In the genomic region with DNA sequence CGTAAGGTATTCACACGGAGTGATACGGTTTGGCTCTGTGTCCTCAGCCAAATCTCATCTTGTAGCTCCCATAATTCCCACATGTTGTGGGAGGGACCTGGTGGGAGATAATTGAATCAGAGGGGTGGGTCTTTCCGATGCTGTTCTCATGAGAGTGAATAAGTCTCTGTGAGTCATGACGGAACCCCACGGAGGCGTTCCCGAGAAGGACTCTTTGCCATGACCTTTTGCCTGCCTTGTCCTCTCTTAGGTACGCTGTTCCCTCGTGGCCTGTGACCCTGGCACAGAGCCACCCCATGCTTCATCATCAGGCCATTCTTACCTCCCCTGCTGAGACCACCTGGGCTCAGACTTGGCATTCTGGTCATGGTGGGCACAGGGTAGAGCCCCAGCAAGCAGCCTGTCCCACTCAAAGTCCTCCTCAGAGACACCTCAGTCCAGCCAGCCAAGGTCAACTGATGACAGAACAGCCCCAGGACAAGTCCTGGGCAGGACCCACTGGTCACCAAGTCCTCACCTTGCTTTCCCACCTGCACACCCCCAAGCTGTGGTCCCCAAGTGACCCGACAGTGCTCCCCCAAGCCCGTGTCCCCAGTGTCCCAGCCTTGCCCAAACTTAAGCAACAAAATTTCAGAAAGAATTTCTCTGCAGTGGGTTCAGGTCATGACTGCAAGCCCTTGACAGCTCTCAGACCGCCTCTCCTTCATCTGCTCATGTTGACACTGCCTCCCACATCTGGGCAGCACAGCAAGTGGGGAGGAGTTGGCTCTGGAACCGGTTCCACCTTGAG, we compare ENCODE assay signal across 20 cellular contexts.
DNase-seq lines count a peak whose midpoint lies in the region; ATAC-seq, FAIRE-seq and TF ChIP-seq lines count a peak whose summit lies in the region.
"Had no signal": no experiment of that assay in that cellular context is flagged by ENCODE, and none has a peak within 500 bp of the region (broad histone marks: within the 10 kb centered on the region; RNA-seq: fewer than 3 reads in every experiment).

No MANE protein-coding gene starts in this region.

- H3K23ac ChIP-seq in mesendoderm (ENCODE audit: low read length): peak overlapping the region; percentile 83

- no peak for TF ChIP-seq CTCF in HEK293 (tag by site-specific recombination; IDR thresholded peaks at IDR 0.05)
- TF ChIP-seq CTCF in upper lobe of right lung (IDR thresholded peaks at IDR 0.05): no peak

- intact Hi-C loops in upper lobe of right lung (cut with DNase I): no loop called here

- no peak overlapping the region for H3K4me2 ChIP-seq in mesendoderm (ENCODE audit: low read length)
- H3K4me2 ChIP-seq: BLaER1 treated with 17β-estradiol and CSF1 and Interleukin-3, amounts not matched to agents 10 nM and 100 nM had no signal

- H3K27me3 ChIP-seq in mesendoderm (ENCODE audit: insufficient read depth, low read length, poor library complexity) (no peaks in the 10 kb centered on the region), upper lobe of right lung (peaks cover 46% of the 10 kb centered on the region)

- H3K9me3 ChIP-seq in HEK293 (ENCODE audit: control insufficient read depth, insufficient read depth, low read depth, low read length): no peaks in the 10 kb centered on the region
- no peaks in the 10 kb centered on the region for H3K9me3 ChIP-seq in upper lobe of right lung
- H3K9me3 ChIP-seq: BLaER1 treated with 17β-estradiol and CSF1 and Interleukin-3, amounts not matched to agents 10 nM and 100 nM; HAP-1 had no signal

- no peak overlapping the region for H3K18ac ChIP-seq in mesendoderm (ENCODE audit: low read length)

- no peak overlapping the region for H3K9ac ChIP-seq in mesendoderm (ENCODE audit: low read length)
- H3K9ac ChIP-seq: BLaER1 treated with 17β-estradiol and CSF1 and Interleukin-3, amounts not matched to agents 10 nM and 100 nM had no signal

- no peak overlapping the region for H2BK120ac ChIP-seq in mesendoderm (ENCODE audit: low read depth, low read length)

- peak; percentile 54 for DNase-seq in activated effector memory CD4-positive, alpha-beta T cell treated with anti-CD3 and anti-CD28 coated beads, Interleukin-2, amount 50 U/mL, for 16 hours
- DNase-seq in activated effector memory CD4-positive, alpha-beta T cell treated with Interleukin-2 at 50 U/mL for 16 hours: no peak
- DNase-seq in mesendoderm (peak; percentile 41), frontal cortex (ENCODE audit: low spot score in 2 of 2) (no peak), upper lobe of right lung (no peak)
- DNase-seq in activated naive CD8-positive, alpha-beta T cell treated with anti-CD3 and anti-CD28 coated beads for 36 hours: no peak
- DNase-seq: 8988T; Calu3; CD8-positive, alpha-beta T cell; DMS 273 treated with DMSO at 0.1 percent for 48 hours; DMS53; DND-41 had no signal

- H4K5ac ChIP-seq in mesendoderm (ENCODE audit: low read length): no peak overlapping the region

- H3K4me3 ChIP-seq in HEK293 (ENCODE audit: low read depth, low read length): no peak overlapping the region
- H3K4me3 ChIP-seq in mesendoderm (ENCODE audit: low read length): no peak overlapping the region
- H3K4me3 ChIP-seq in upper lobe of right lung: no peak overlapping the region
- H3K4me3 ChIP-seq: BLaER1 treated with 17β-estradiol and CSF1 and Interleukin-3, amounts not matched to agents 10 nM and 100 nM; HAP-1 had no signal

- no peaks in the 10 kb centered on the region for H3K79me1 ChIP-seq in mesendoderm (ENCODE audit: low read length)

- H3K9me3 Mint-ChIP-seq in activated naive CD8-positive, alpha-beta T cell treated with anti-CD3 and anti-CD28 coated beads for 36 hours: no peaks in the 10 kb centered on the region
- H3K9me3 Mint-ChIP-seq: CD8-positive, alpha-beta T cell had no signal

- H3K36me3 ChIP-seq in HEK293 (ENCODE audit: control insufficient read depth in 2 of 2, insufficient read depth in 1 of 2, low read length in 2 of 2) (no peaks in the 10 kb centered on the region), mesendoderm (ENCODE audit: control insufficient read depth, insufficient read depth, low read length) (no peaks in the 10 kb centered on the region), upper lobe of right lung (no peaks in the 10 kb centered on the region)
- H3K36me3 ChIP-seq: BLaER1 treated with 17β-estradiol and CSF1 and Interleukin-3, amounts not matched to agents 10 nM and 100 nM; HAP-1 had no signal

- H2BK5ac ChIP-seq in mesendoderm (ENCODE audit: low read length): peak overlapping the region; percentile 99

- no peak overlapping the region for H3K4ac ChIP-seq in mesendoderm (ENCODE audit: low read depth, low read length)

- no peak overlapping the region for H3K27ac Mint-ChIP-seq in activated naive CD8-positive, alpha-beta T cell treated with anti-CD3 and anti-CD28 coated beads for 36 hours
- H3K27ac Mint-ChIP-seq: CD8-positive, alpha-beta T cell had no signal

- H3K4me1 ChIP-seq in HEK293 (ENCODE audit: control insufficient read depth, insufficient read depth, low read length): 0 out of 2 replicates have a peak, but pooled peaks cover 4% of the 10 kb centered on the region
- H3K4me1 ChIP-seq in mesendoderm (ENCODE audit: control insufficient read depth, low read depth, low read length): peaks cover 30% of the 10 kb centered on the region
- no peaks in the 10 kb centered on the region for H3K4me1 ChIP-seq in upper lobe of right lung
- H3K4me1 ChIP-seq: BLaER1 treated with 17β-estradiol and CSF1 and Interleukin-3, amounts not matched to agents 10 nM and 100 nM; HAP-1 had no signal

- H2BK15ac ChIP-seq in mesendoderm (replicated peaks; ENCODE audit: low read depth): no peak overlapping the region

- WGBS in mesendoderm (ENCODE audit: extremely low coverage, insufficient coverage, low lambda C conversion rate): no CpG with 5 or more reads among the region's 14 CpGs

- no peaks in the 10 kb centered on the region for H3K79me2 ChIP-seq in mesendoderm (ENCODE audit: control insufficient read depth, insufficient read depth, low read length)

- H3K36me3 Mint-ChIP-seq in activated naive CD8-positive, alpha-beta T cell treated with anti-CD3 and anti-CD28 coated beads for 36 hours: no peaks in the 10 kb centered on the region
- H3K36me3 Mint-ChIP-seq: CD8-positive, alpha-beta T cell had no signal

- no peak for FAIRE-seq in frontal cortex (lab: Jason Lieb, UNC)
- FAIRE-seq: G401.6, GM12891, GM19239, H1 had no signal

- POLR2A ChIA-PET in HEK293 (lab: Yijun Ruan, JAX): no interaction called here

- H4K8ac ChIP-seq in mesendoderm (ENCODE audit: low read depth, low read length): no peak overlapping the region

- H3K27ac ChIP-seq in HEK293 (ENCODE audit: extremely low read depth, low read depth, low read length): no peak overlapping the region
- H3K27ac ChIP-seq in mesendoderm (ENCODE audit: low read depth, low read length): no peak overlapping the region
- no peak overlapping the region for H3K27ac ChIP-seq in upper lobe of right lung
- H3K27ac ChIP-seq: BLaER1 treated with 17β-estradiol and CSF1 and Interleukin-3, amounts not matched to agents 10 nM and 100 nM; HL-60 had no signal

- no peak overlapping the region for H3K4me3 Mint-ChIP-seq in activated naive CD8-positive, alpha-beta T cell treated with anti-CD3 and anti-CD28 coated beads for 36 hours
- H3K4me3 Mint-ChIP-seq: CD8-positive, alpha-beta T cell had no signal

- no peaks in the 10 kb centered on the region for H3K4me1 Mint-ChIP-seq in activated naive CD8-positive, alpha-beta T cell treated with anti-CD3 and anti-CD28 coated beads for 36 hours

- H2AK5ac ChIP-seq in mesendoderm (ENCODE audit: low read length): peak overlapping the region; percentile 83

- peaks cover 39% of the 10 kb centered on the region for H3K27me3 Mint-ChIP-seq in activated naive CD8-positive, alpha-beta T cell treated with anti-CD3 and anti-CD28 coated beads for 36 hours

- ATAC-seq in upper lobe of right lung: no peak
- ATAC-seq: CD8-positive, alpha-beta T cell had no signal

- peak overlapping the region; percentile 77 for H3K56ac ChIP-seq in mesendoderm (ENCODE audit: low read length)

- CTCF ChIA-PET in HEK293 (lab: Yijun Ruan, JAX): interaction anchor here (0.5 to 3.0 kb wide), 3 partner anchors 9 to 364 kb away, joined by 3 to 14 read pairs (median 3); no protein-coding TSS in a partner anchor

TF ChIP-seq in HEK293, 187 proteins besides CTCF, POLR2A, EP300 and RAD21:
- TF ChIP-seq EGR2 (tag by site-specific recombination; IDR thresholded peaks at IDR 0.05; ENCODE audit: low read depth) (peak; percentile 44; the same call in 1 of the 2 replicates), ZFHX2 (tag by site-specific recombination; conservative IDR thresholded peaks at IDR 0.05) (peak; percentile 66), ZIC2 (tag by site-specific recombination; IDR thresholded peaks at IDR 0.05) (peak; percentile 42), ZNF202 (tag by site-specific recombination; IDR thresholded peaks at IDR 0.05; ENCODE audit: borderline replicate concordance) (no peak)

Comparison
In these comparisons a context has a peak if more than half of its experiments do, and no peak if none do; other contexts are left out.
1. DNase-seq: peak in activated effector memory CD4-positive, alpha-beta T cell treated with anti-CD3 and anti-CD28 coated beads, Interleukin-2, amount 50 U/mL, for 16 hours (single experiment) and mesendoderm (single experiment); none in activated effector memory CD4-positive, alpha-beta T cell treated with Interleukin-2 at 50 U/mL for 16 hours (single experiment), frontal cortex (0 of 2), upper lobe of right lung (single experiment) and activated naive CD8-positive, alpha-beta T cell treated with anti-CD3 and anti-CD28 coated beads for 36 hours (single experiment).